ENCODE assay signal across 8 cellular contexts in genomic region chr2:200408428-200409311, GRCh38.
A peak's percentile ranks its signal among the peaks of the same experiment; 100 is the strongest.
DNase-seq lines count a peak whose midpoint lies in the region; ATAC-seq and TF ChIP-seq lines count a peak whose summit lies in the region.

No MANE protein-coding gene starts in this region.

- peak; percentile 13 for DNase-seq in DMS53 treated with DMSO at 0.1 percent for 48 hours (lab: John Stamatoyannopoulos, UW; ENCODE audit: unreplicated experiment)
- peak; percentile 83 for DNase-seq in MV-4-11 (lab: John Stamatoyannopoulos, UW)
- DNase-seq in amniotic stem cell (lab: John Stamatoyannopoulos, UW) = peak; percentile 55
- peak; percentile 36 to 80 for DNase-seq in lung microvascular endothelial cell (ENCODE audit: low read depth in 2 of 2)
- no peak for DNase-seq in WERI-Rb-1
- DNase-seq in NCI-H146 (lab: John Stamatoyannopoulos, UW) = no peak
- DNase-seq in GM19238 (ENCODE audit: insufficient read length, low spot score) = no peak

- H3K36me3 ChIP-seq in WERI-Rb-1 = no peaks in the 10 kb centered on the region

- H3K4me3 ChIP-seq in WERI-Rb-1 (ENCODE audit: low read depth, low read length) = no peak overlapping the region

- H3K27me3 ChIP-seq in WERI-Rb-1 (ENCODE audit: insufficient read depth, low read depth, severe bottlenecking) = no peaks in the 10 kb centered on the region

- no peak for TF ChIP-seq CTCF in WERI-Rb-1 (IDR thresholded peaks at IDR 0.05; ENCODE audit: low read depth, low read length)

- no peak for ATAC-seq in GM18498 (IDR thresholded peaks at IDR 0.05; ENCODE audit: unreplicated experiment)

- no peak overlapping the region for H3K27ac ChIP-seq in WERI-Rb-1

- peaks cover 4% of the 10 kb centered on the region for H3K9me3 ChIP-seq in WERI-Rb-1 (ENCODE audit: severe bottlenecking)

Comparison
In these comparisons a context has a peak if more than half of its experiments do, and no peak if none do; other contexts are left out.
1. DNase-seq: peak in DMS53 treated with DMSO at 0.1 percent for 48 hours (single experiment), MV-4-11 (single experiment), amniotic stem cell (single experiment) and lung microvascular endothelial cell (2 of 2); none in WERI-Rb-1 (single experiment), NCI-H146 (single experiment) and GM19238 (single experiment).